ENCODE assay signal across 19 cellular contexts in genomic region chr4:87002682-87003043, GRCh38.
DNase-seq lines count a peak whose midpoint lies in the region; ATAC-seq and TF ChIP-seq lines count a peak whose summit lies in the region.
"Had no signal": no experiment of that assay in that cellular context is flagged by ENCODE, and none has a peak within 500 bp of the region (broad histone marks: within the 10 kb centered on the region; RNA-seq: fewer than 3 reads in every experiment).

No MANE protein-coding gene starts in this region.

- H3K27me3 ChIP-seq in CD4-positive, alpha-beta T cell (ENCODE audit: control insufficient read depth, insufficient read depth, low read length), result no peaks in the 10 kb centered on the region
- H3K27me3 ChIP-seq in Karpas-422 (ENCODE audit: low read length) (peaks cover 2% of the 10 kb centered on the region; the same call in 1 of the 2 replicates), mesenchymal stem cell (ENCODE audit: control insufficient read depth in 1 of 2, insufficient read depth in 1 of 2, low read length in 2 of 2) (no peaks in the 10 kb centered on the region)
- H3K27me3 ChIP-seq: MG63 had no signal

- no peak overlapping the region for H3K4me3 ChIP-seq in Karpas-422 (ENCODE audit: low read length)
- H3K4me3 ChIP-seq in mesenchymal stem cell (ENCODE audit: insufficient read depth in 1 of 2, low read depth in 1 of 2, low read length in 2 of 2), result no peak overlapping the region
- H3K4me3 ChIP-seq: MG63 had no signal

- POLR2A ChIA-PET in CD4-positive, alpha-beta T cell (lab: Charles Lee), result interaction anchor here (8.2 kb wide), 1 partner anchor 64 kb away, joined by 351 read pairs; the partner anchor contains the start of gene AFF1

- H3K18ac ChIP-seq in mesenchymal stem cell (ENCODE audit: low read depth in 1 of 2, low read length in 2 of 2), result no peak overlapping the region

- no peak overlapping the region for H3K4ac ChIP-seq in mesenchymal stem cell (ENCODE audit: low read depth in 1 of 2, low read length in 2 of 2)

- peak overlapping the region; percentile 56 for H3K27ac Mint-ChIP-seq in CD4-positive, alpha-beta T cell

- intact Hi-C loops in CD4-positive, alpha-beta T cell (cut with DNase I, micrococcal nuclease), result loop anchor here (10.0 kb wide), 2 partner anchors 422 to 1382 kb away; partner anchors contain the start of gene NUDT9 (in 1 of the 2)

- no peak overlapping the region for H2AK5ac ChIP-seq in mesenchymal stem cell (ENCODE audit: low read length, severe bottlenecking)

- H2BK15ac ChIP-seq in mesenchymal stem cell (ENCODE audit: low read depth, poor library complexity, severe bottlenecking), result no peak overlapping the region

- peaks cover 41% of the 10 kb centered on the region for H3K4me1 ChIP-seq in Karpas-422 (ENCODE audit: low read length)
- H3K4me1 ChIP-seq in mesenchymal stem cell (ENCODE audit: control insufficient read depth, insufficient read depth, low read depth, low read length), result no peaks in the 10 kb centered on the region

- H3K9me3 ChIP-seq in CD4-positive, alpha-beta T cell (ENCODE audit: control insufficient read depth, low read length), result no peaks in the 10 kb centered on the region
- no peaks in the 10 kb centered on the region for H3K9me3 ChIP-seq in Karpas-422 (ENCODE audit: low read length)
- no peaks in the 10 kb centered on the region for H3K9me3 ChIP-seq in mesenchymal stem cell (ENCODE audit: control insufficient read depth, low read length)
- H3K9me3 ChIP-seq: MG63 had no signal

- no peak overlapping the region for H3K9ac ChIP-seq in Karpas-422 (ENCODE audit: low read length)
- H3K9ac ChIP-seq in mesenchymal stem cell (ENCODE audit: low read length), result no peak overlapping the region

- H2AFZ ChIP-seq in Karpas-422 (ENCODE audit: low read length), result no peak overlapping the region
- no peak overlapping the region for H2AFZ ChIP-seq in mesenchymal stem cell (ENCODE audit: low read depth, low read length)

- peak overlapping the region in 1 of 2 experiments; percentile 71 for H2BK12ac ChIP-seq in mesenchymal stem cell (ENCODE audit: low read length in 2 of 2)

- H4K8ac ChIP-seq in mesenchymal stem cell (ENCODE audit: low read length), result peak overlapping the region; percentile 14

- H3K79me2 ChIP-seq in Karpas-422 (ENCODE audit: low read length), result no peaks in the 10 kb centered on the region

- peaks cover 14% of the 10 kb centered on the region for H3K36me3 Mint-ChIP-seq in CD4-positive, alpha-beta T cell (ENCODE audit: low read depth)

- no peak overlapping the region for H3K14ac ChIP-seq in mesenchymal stem cell (ENCODE audit: low read length in 2 of 2)

- H4K20me1 ChIP-seq in Karpas-422 (ENCODE audit: insufficient read depth, low read depth, low read length), result peaks cover 8% of the 10 kb centered on the region; the same call in 1 of the 2 replicates

- no peak overlapping the region for H2BK5ac ChIP-seq in mesenchymal stem cell (ENCODE audit: low read depth, low read length, poor library complexity, severe bottlenecking)

- H3K9me2 ChIP-seq in Karpas-422 (replicated peaks; ENCODE audit: insufficient read depth, low read length), result no peaks in the 10 kb centered on the region

- peaks cover 61% of the 10 kb centered on the region for H3K4me1 Mint-ChIP-seq in CD4-positive, alpha-beta T cell (ENCODE audit: low read depth)

- H3K36me3 ChIP-seq in Karpas-422 (ENCODE audit: insufficient read depth, low read length), result no peaks in the 10 kb centered on the region
- H3K36me3 ChIP-seq in mesenchymal stem cell (ENCODE audit: control insufficient read depth in 1 of 2, insufficient read depth in 2 of 2, low read depth in 1 of 2, low read length in 2 of 2), result no peaks in the 10 kb centered on the region
- H3K36me3 ChIP-seq: MG63 had no signal

- H3K23ac ChIP-seq in mesenchymal stem cell (ENCODE audit: low read length in 2 of 2), result no peak overlapping the region

- no peak overlapping the region for H2BK120ac ChIP-seq in mesenchymal stem cell (ENCODE audit: low read depth, low read length)

- peaks cover 11% of the 10 kb centered on the region for H3K79me1 ChIP-seq in mesenchymal stem cell (replicated peaks; ENCODE audit: low read length, poor library complexity, severe bottlenecking)

- H3K4me3 Mint-ChIP-seq in CD4-positive, alpha-beta T cell, result no peak overlapping the region

- DNase-seq in CD4-positive, alpha-beta T cell, result no peak
- DNase-seq in Karpas-422, result peak; percentile 11
- no peak for DNase-seq in mesenchymal stem cell
- DNase-seq in stimulated activated CD4-positive, alpha-beta T cell treated with anti-CD3 and anti-CD28 coated beads, Interleukin-2, amount 100 ng/mL, for 48 hours, result no peak
- no peak for DNase-seq in putamen (ENCODE audit: low spot score)
- DNase-seq: 8988T; CD8-positive, alpha-beta memory T cell; DND-41; KG1; MG63; NCI-H1092; NCI-H2081 treated with DMSO at 0.1 percent for 48 hours; NCI-H345; RPMI8226; SIG-M5 had no signal

- no peak for TF ChIP-seq CTCF in CD4-positive, alpha-beta T cell (IDR thresholded peaks at IDR 0.05)
- TF ChIP-seq CTCF in VCaP (conservative IDR thresholded peaks at IDR 0.05), result no peak

- 88% methylated on average over 6 of the region's 6 CpGs for WGBS in mesenchymal stem cell

- no peak overlapping the region for H4K91ac ChIP-seq in mesenchymal stem cell (ENCODE audit: low read length)

- no peak overlapping the region for H3K27ac ChIP-seq in CD4-positive, alpha-beta T cell (ENCODE audit: low read depth, low read length)
- no peak overlapping the region for H3K27ac ChIP-seq in Karpas-422 (ENCODE audit: low read length)
- H3K27ac ChIP-seq in VCaP, result peak overlapping the region; percentile 99; the same call in 1 of the 2 replicates
- H3K27ac ChIP-seq in mesenchymal stem cell (ENCODE audit: low read length, poor library complexity, severe bottlenecking), result no peak overlapping the region

- no peaks in the 10 kb centered on the region for H3K9me3 Mint-ChIP-seq in CD4-positive, alpha-beta T cell
- H3K9me3 Mint-ChIP-seq: CD8-positive, alpha-beta memory T cell had no signal

- CTCF ChIA-PET in CD4-positive, alpha-beta T cell (lab: Charles Lee), result interaction anchor here (1.0 to 1.4 kb wide), 2 partner anchors 66 to 80 kb away, joined by 3 to 4 read pairs; no protein-coding TSS in a partner anchor

- no peaks in the 10 kb centered on the region for H3K27me3 Mint-ChIP-seq in CD4-positive, alpha-beta T cell
- H3K27me3 Mint-ChIP-seq: CD8-positive, alpha-beta memory T cell had no signal

- no peak for ATAC-seq in CD4-positive, alpha-beta T cell (ENCODE audit: poor library complexity)
- ATAC-seq in HG03378 (IDR thresholded peaks at IDR 0.05; ENCODE audit: unreplicated experiment) (no peak), HG02588 (IDR thresholded peaks at IDR 0.05; ENCODE audit: unreplicated experiment) (no peak)
- ATAC-seq: HepG2 had no signal

- H3K4me2 ChIP-seq in Karpas-422 (ENCODE audit: low read depth, low read length, poor library complexity, severe bottlenecking), result no peak overlapping the region
- no peak overlapping the region for H3K4me2 ChIP-seq in mesenchymal stem cell (ENCODE audit: low read length, poor library complexity, severe bottlenecking)
